In the genomic region with DNA sequence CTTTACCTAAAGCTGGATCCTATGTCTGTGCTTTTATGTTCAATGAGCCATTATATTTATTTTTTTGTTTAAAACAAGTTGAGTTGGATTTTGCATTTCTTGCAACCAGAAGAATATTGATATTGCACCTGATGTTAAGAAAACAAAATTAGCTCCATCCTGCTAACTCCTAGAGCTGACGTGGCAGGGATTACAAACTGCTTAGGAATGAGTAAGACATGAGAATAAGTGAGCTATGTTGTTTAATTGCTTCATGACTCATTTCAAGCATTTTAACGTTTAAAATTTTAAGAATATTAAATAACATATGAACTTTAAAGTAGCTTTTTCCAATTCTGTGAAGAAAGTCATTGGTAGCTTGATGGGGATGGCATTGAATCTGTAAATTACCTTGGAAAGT, we compare ENCODE assay signal across 19 cellular contexts.
DNase-seq lines count a peak whose midpoint lies in the region; ATAC-seq, FAIRE-seq and TF ChIP-seq lines count a peak whose summit lies in the region.
"Had no signal": no experiment of that assay in that cellular context is flagged by ENCODE, and none has a peak within 500 bp of the region (broad histone marks: within the 10 kb centered on the region; RNA-seq: fewer than 3 reads in every experiment).

No MANE protein-coding gene starts in this region.

- TF ChIP-seq CTCF in mammary epithelial cell (conservative IDR thresholded peaks at IDR 0.05 in 1 of 2, IDR thresholded peaks at IDR 0.05 in 1 of 2; ENCODE audit: extremely low read depth in 1 of 2, insufficient read depth in 1 of 2, low read depth in 1 of 2, low read length in 2 of 2) (no peak), left lung (IDR thresholded peaks at IDR 0.05) (no peak)

- H3K23ac ChIP-seq in mesenchymal stem cell (ENCODE audit: low read length in 2 of 2) = no peak overlapping the region

- H3K9ac ChIP-seq in mammary epithelial cell (ENCODE audit: insufficient read depth, low read length) (no peak overlapping the region), mesenchymal stem cell (ENCODE audit: low read length) (no peak overlapping the region)

- H4K20me1 ChIP-seq in mammary epithelial cell (ENCODE audit: insufficient read depth, low read length) = no peaks in the 10 kb centered on the region

- DNase-seq in AG08396 (ENCODE audit: low spot score) (peak; percentile 23), HTR-8/SVneo (ENCODE audit: insufficient read length, low spot score) (peak; percentile 8), mammary epithelial cell (peak; percentile 74), mesenchymal stem cell (peak; percentile 49), NCI-H128 (lab: John Stamatoyannopoulos, UW; ENCODE audit: unreplicated experiment) (no peak), hippocampal formation (lab: John Stamatoyannopoulos, UW) (no peak), NCI-H524 (lab: John Stamatoyannopoulos, UW) (no peak), left lung (no peak)
- DNase-seq: activated CD4-positive, alpha-beta T cell treated with anti-CD3 and anti-CD28 coated beads, Interleukin-2, amount 50 U/mL, for 1 hour; activated naive CD8-positive, alpha-beta T cell treated with anti-CD3 and anti-CD28 coated beads, Interleukin-2, amount 50 U/mL, for 24 hours; activated T-cell treated with anti-CD3 and anti-CD28 coated beads, Interleukin-2, amount 50 U/mL, for 1 hour; cortex of kidney; NCI-H2107; NCI-H82; RPMI8226; T-helper 2 cell had no signal

- H3K4me1 ChIP-seq in mammary epithelial cell (ENCODE audit: insufficient read depth, low read length) = peaks cover 11% of the 10 kb centered on the region
- peaks cover 10% of the 10 kb centered on the region for H3K4me1 ChIP-seq in mesenchymal stem cell (ENCODE audit: control insufficient read depth, insufficient read depth, low read depth, low read length)
- no peaks in the 10 kb centered on the region for H3K4me1 ChIP-seq in left lung
- H3K4me1 ChIP-seq: esophagus muscularis mucosa had no signal

- H3K79me1 ChIP-seq in mesenchymal stem cell (replicated peaks; ENCODE audit: low read length, poor library complexity, severe bottlenecking) = no peaks in the 10 kb centered on the region

- dilution Hi-C loops in mammary epithelial cell (cut with HindIII; ENCODE audit: low sequenced_read_pairs) = no loop called here

- in situ Hi-C loops in mammary epithelial cell (cut with MboI; ENCODE audit: low sequenced_read_pairs in 2 of 2) = no loop called here

- H2BK15ac ChIP-seq in mesenchymal stem cell (ENCODE audit: low read depth, poor library complexity, severe bottlenecking) = no peak overlapping the region

- no peak overlapping the region for H3K18ac ChIP-seq in mesenchymal stem cell (ENCODE audit: low read depth in 1 of 2, low read length in 2 of 2)

- FAIRE-seq in HTR-8/SVneo (lab: Jason Lieb, UNC) = no peak

- H2AK5ac ChIP-seq in mesenchymal stem cell (ENCODE audit: low read length, severe bottlenecking) = no peak overlapping the region

- H2BK120ac ChIP-seq in mesenchymal stem cell (ENCODE audit: low read depth, low read length) = no peak overlapping the region

- no peak overlapping the region for H4K8ac ChIP-seq in mesenchymal stem cell (ENCODE audit: low read length)

- CTCF ChIA-PET in mammary epithelial cell (lab: Charles Lee; ENCODE audit: low non-redundant PET) = interaction anchor here (0.6 kb wide), 1 partner anchor 56 kb away, joined by 3 read pairs; no protein-coding TSS in a partner anchor

- H3K9me3 ChIP-seq in mammary epithelial cell (replicated peaks; ENCODE audit: insufficient read depth, low read length) = no peaks in the 10 kb centered on the region
- H3K9me3 ChIP-seq in mesenchymal stem cell (ENCODE audit: control insufficient read depth, low read length) = no peaks in the 10 kb centered on the region
- peaks cover 0 to 2% of the 10 kb centered on the region in 2 donors for H3K9me3 ChIP-seq in left lung

- intact Hi-C loops in mammary epithelial cell (cut with micrococcal nuclease) (no loop called here), left lung (cut with DNase I) (no loop called here)

- WGBS in mammary epithelial cell (ENCODE audit: low coverage, missing lambda C conversion rate) = 36% methylated on average over 2 of the region's 2 CpGs
- WGBS in mesenchymal stem cell = no CpG with 5 or more reads among the region's 2 CpGs

- no peak overlapping the region for H3K14ac ChIP-seq in mesenchymal stem cell (ENCODE audit: low read length in 2 of 2)

- no TSS peak for BruUV-seq in mammary epithelial cell (replicated peaks; lab: Mats Ljungman, UMichigan)

- no peak overlapping the region for H2AFZ ChIP-seq in mammary epithelial cell (ENCODE audit: low read depth, low read length)
- no peak overlapping the region for H2AFZ ChIP-seq in mesenchymal stem cell (ENCODE audit: low read depth, low read length)

- ATAC-seq in left lung = no peak
- ATAC-seq: activated naive CD8-positive, alpha-beta T cell treated with anti-CD3 and anti-CD28 coated beads, Interleukin-2, amount 50 U/mL, for 24 hours; natural killer cell treated with Interleukin-12 subunit alpha and Interleukin-12 subunit beta and Interleukin-15 and Interleukin-18, amount 100 ng/mL, for 72 hours had no signal

- no peak overlapping the region for H2BK5ac ChIP-seq in mesenchymal stem cell (ENCODE audit: low read depth, low read length, poor library complexity, severe bottlenecking)

- H3K4me2 ChIP-seq in mammary epithelial cell (ENCODE audit: insufficient read depth, low read depth, low read length) = no peak overlapping the region
- no peak overlapping the region for H3K4me2 ChIP-seq in mesenchymal stem cell (ENCODE audit: low read length, poor library complexity, severe bottlenecking)

- no peaks in the 10 kb centered on the region for H3K36me3 ChIP-seq in mammary epithelial cell (ENCODE audit: insufficient read depth, low read length)
- no peaks in the 10 kb centered on the region for H3K36me3 ChIP-seq in mesenchymal stem cell (ENCODE audit: control insufficient read depth in 1 of 2, insufficient read depth in 2 of 2, low read depth in 1 of 2, low read length in 2 of 2)
- H3K36me3 ChIP-seq in left lung = no peaks in the 10 kb centered on the region
- H3K36me3 ChIP-seq: esophagus muscularis mucosa had no signal

- no peaks in the 10 kb centered on the region for H3K79me2 ChIP-seq in mammary epithelial cell (ENCODE audit: insufficient read depth, low read length)

- H3K4ac ChIP-seq in mesenchymal stem cell (ENCODE audit: low read depth in 1 of 2, low read length in 2 of 2) = no peak overlapping the region

- H3K27me3 ChIP-seq in mammary epithelial cell (ENCODE audit: insufficient read depth, low read length) (no peaks in the 10 kb centered on the region), mesenchymal stem cell (ENCODE audit: control insufficient read depth in 1 of 2, insufficient read depth in 1 of 2, low read length in 2 of 2) (no peaks in the 10 kb centered on the region), left lung (no peaks in the 10 kb centered on the region)
- H3K27me3 ChIP-seq: esophagus muscularis mucosa had no signal

- H2BK12ac ChIP-seq in mesenchymal stem cell (ENCODE audit: low read length in 2 of 2) = no peak overlapping the region

- H3K27ac ChIP-seq in mammary epithelial cell (ENCODE audit: insufficient read depth, low read depth, low read length) (no peak overlapping the region), mesenchymal stem cell (ENCODE audit: low read length, poor library complexity, severe bottlenecking) (peak overlapping the region; percentile 65), left lung (no peak overlapping the region)
- H3K27ac ChIP-seq: esophagus muscularis mucosa had no signal

- no peak overlapping the region for H4K91ac ChIP-seq in mesenchymal stem cell (ENCODE audit: low read length)

- H3K4me3 ChIP-seq in mammary epithelial cell (replicated peaks in 1 of 3; ENCODE audit: insufficient read depth in 1 of 3, low read depth in 2 of 3, low read length in 3 of 3) (no peak overlapping the region), mesenchymal stem cell (ENCODE audit: insufficient read depth in 1 of 2, low read depth in 1 of 2, low read length in 2 of 2) (no peak overlapping the region), left lung (no peak overlapping the region)
- H3K4me3 ChIP-seq: esophagus muscularis mucosa, lung had no signal

Comparison
In these comparisons a context has a peak if more than half of its experiments do, and no peak if none do; other contexts are left out.
1. DNase-seq: peak in AG08396 (single experiment), HTR-8/SVneo (single experiment), mammary epithelial cell (single experiment) and mesenchymal stem cell (single experiment); none in NCI-H128 (single experiment), hippocampal formation (0 of 2), NCI-H524 (0 of 2) and left lung (0 of 2).